In the genomic region with DNA sequence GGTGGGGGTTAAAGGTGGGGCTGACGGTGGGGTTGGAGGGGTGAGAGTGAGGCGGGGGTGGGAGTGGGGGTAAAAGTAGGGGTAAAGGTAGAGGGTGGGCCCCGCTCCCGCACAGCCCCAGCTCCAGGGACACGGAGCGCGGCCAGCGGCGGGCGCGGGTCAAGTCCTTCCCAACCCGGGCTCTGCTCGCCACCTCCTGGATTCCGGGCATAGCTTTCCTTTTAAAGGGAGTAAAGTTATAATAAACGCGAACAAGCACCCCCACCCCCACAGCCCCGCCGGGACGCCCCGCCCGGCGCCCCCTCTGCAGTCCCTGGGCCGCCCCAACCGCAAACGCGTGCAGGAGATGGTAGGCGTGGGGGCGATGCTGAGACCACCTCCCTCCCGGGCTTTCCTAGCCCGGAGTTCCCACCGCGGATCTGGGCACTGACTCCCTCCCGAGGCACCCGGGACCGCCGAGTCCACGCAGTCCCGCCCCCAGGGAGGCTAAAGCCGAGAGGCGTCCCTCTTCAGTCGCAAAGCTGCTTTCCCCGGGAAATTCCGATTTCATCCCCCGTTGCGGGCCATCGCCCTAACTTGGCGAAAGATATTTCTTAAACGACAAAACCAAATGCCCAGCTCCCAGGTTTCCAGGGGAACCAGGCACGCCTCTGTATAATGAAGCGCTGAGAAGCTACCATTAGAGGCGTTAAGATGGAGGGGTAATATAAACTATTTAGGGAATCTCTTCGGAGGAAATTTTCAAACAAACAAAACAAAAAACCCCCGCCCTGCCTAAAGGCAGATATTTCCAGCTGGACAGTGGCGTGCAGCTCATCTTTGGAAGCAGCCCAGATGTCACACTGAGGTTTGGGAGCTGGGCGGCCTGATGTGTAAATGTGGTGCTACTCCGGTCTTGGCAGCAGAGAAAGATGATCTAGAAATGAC, we compare ENCODE assay signal across 8 cellular contexts. TPM values are rescaled to one million over a fixed set of nuclear protein-coding genes. Genes with fewer than 3 reads are reported as not detected.
A peak's percentile ranks its signal among the peaks of the same experiment; 100 is the strongest.
DNase-seq lines count a peak whose midpoint lies in the region; TF ChIP-seq lines count a peak whose summit lies in the region.

A gene with protein sequence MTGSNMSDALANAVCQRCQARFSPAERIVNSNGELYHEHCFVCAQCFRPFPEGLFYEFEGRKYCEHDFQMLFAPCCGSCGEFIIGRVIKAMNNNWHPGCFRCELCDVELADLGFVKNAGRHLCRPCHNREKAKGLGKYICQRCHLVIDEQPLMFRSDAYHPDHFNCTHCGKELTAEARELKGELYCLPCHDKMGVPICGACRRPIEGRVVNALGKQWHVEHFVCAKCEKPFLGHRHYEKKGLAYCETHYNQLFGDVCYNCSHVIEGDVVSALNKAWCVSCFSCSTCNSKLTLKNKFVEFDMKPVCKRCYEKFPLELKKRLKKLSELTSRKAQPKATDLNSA (minus strand): TSS at position 196 of the 927 bp plus-strand sequence. CDS start 506 bp downstream, outside the sequence.

- no peak within 1 kb of the TSS for H3K27ac ChIP-seq in iPS-20b (ENCODE audit: low read length)
- H3K27ac ChIP-seq in skeletal muscle tissue (ENCODE audit: low read depth, low read length): peak within 1 kb of the TSS; percentile 50

- H3K4me1 ChIP-seq in iPS-20b (ENCODE audit: insufficient read depth, low read length) (0 out of 2 replicates have a peak, but pooled peaks cover 4% of the 10 kb centered on the region), skeletal muscle tissue (ENCODE audit: control insufficient read depth in 3 of 3, insufficient read depth in 3 of 3, low read length in 3 of 3) (peaks cover 26 to 37% (median 27%) of the 10 kb centered on the region in 3 donors)

- H3K36me3 ChIP-seq in iPS-20b (ENCODE audit: insufficient read depth, low read depth, low read length): no peaks in the 10 kb centered on the region
- H3K36me3 ChIP-seq in skeletal muscle tissue (ENCODE audit: control insufficient read depth in 3 of 3, insufficient read depth in 3 of 3, low read length in 3 of 3): no peaks in the 10 kb centered on the region

- peaks cover 61% of the 10 kb centered on the region for H3K27me3 ChIP-seq in iPS-20b (ENCODE audit: insufficient read depth, low read length)
- peaks cover 0 to 39% (median 32%) of the 10 kb centered on the region in 3 donors for H3K27me3 ChIP-seq in skeletal muscle tissue (ENCODE audit: control insufficient read depth in 3 of 3, insufficient read depth in 3 of 3, low read length in 3 of 3)

- H3K4me3 ChIP-seq in AG09309 (ENCODE audit: control insufficient read depth, low read depth, low read length) (peak within 1 kb of the TSS; percentile 62), astrocyte of the spinal cord (ENCODE audit: low read depth, low read length) (peak within 1 kb of the TSS; percentile 46), iPS-20b (ENCODE audit: low read length) (peak within 1 kb of the TSS; percentile 80), skeletal muscle tissue (ENCODE audit: low read length in 3 of 3) (peak within 1 kb of the TSS; percentile 64 to 72 (median 72))

- no peak for DNase-seq in AG09309 (ENCODE audit: low read depth)
- peak; percentile 54 for DNase-seq in HK-2 (ENCODE audit: unreplicated experiment)
- DNase-seq in astrocyte of the spinal cord (ENCODE audit: low read depth, low spot score): no peak
- no peak for DNase-seq in cortex of kidney (lab: John Stamatoyannopoulos, UW)
- no peak for DNase-seq in cerebellar cortex (ENCODE audit: low spot score)
- no peak for DNase-seq in stimulated activated CD4-positive, alpha-beta T cell treated with anti-CD3 and anti-CD28 coated beads, Interleukin-1b, Interleukin-23, amount 100 ng/mL, for 48 hours

- peak; percentile 25 for TF ChIP-seq CTCF in AG09309 (IDR thresholded peaks at IDR 0.05; ENCODE audit: control insufficient read depth, insufficient read depth, low read depth, low read length, missing control alignments)
- TF ChIP-seq CTCF in astrocyte of the spinal cord (IDR thresholded peaks at IDR 0.05; ENCODE audit: low read depth, low read length): no peak

- in situ Hi-C loops in astrocyte of the spinal cord (cut with HindIII; ENCODE audit: low sequenced_read_pairs): no loop called here

- H3K9me3 ChIP-seq in iPS-20b (ENCODE audit: insufficient read depth, low read depth, low read length) (no peaks in the 10 kb centered on the region), skeletal muscle tissue (ENCODE audit: control insufficient read depth in 3 of 3, low read length in 3 of 3) (no peaks in the 10 kb centered on the region)

- peak within 1 kb of the TSS; percentile 63; the same call in 1 of the 2 replicates for H3K9ac ChIP-seq in iPS-20b (ENCODE audit: low read depth, low read length)
- peak within 1 kb of the TSS; percentile 45 to 81 (median 74) for H3K9ac ChIP-seq in skeletal muscle tissue (ENCODE audit: low read depth in 1 of 3, low read length in 3 of 3)

RNA-seq across cellular contexts. Expression of the gene that starts here (rescaled TPM):
- 5.7 TPM for total RNA-seq in skeletal muscle tissue
